In the genomic region with DNA sequence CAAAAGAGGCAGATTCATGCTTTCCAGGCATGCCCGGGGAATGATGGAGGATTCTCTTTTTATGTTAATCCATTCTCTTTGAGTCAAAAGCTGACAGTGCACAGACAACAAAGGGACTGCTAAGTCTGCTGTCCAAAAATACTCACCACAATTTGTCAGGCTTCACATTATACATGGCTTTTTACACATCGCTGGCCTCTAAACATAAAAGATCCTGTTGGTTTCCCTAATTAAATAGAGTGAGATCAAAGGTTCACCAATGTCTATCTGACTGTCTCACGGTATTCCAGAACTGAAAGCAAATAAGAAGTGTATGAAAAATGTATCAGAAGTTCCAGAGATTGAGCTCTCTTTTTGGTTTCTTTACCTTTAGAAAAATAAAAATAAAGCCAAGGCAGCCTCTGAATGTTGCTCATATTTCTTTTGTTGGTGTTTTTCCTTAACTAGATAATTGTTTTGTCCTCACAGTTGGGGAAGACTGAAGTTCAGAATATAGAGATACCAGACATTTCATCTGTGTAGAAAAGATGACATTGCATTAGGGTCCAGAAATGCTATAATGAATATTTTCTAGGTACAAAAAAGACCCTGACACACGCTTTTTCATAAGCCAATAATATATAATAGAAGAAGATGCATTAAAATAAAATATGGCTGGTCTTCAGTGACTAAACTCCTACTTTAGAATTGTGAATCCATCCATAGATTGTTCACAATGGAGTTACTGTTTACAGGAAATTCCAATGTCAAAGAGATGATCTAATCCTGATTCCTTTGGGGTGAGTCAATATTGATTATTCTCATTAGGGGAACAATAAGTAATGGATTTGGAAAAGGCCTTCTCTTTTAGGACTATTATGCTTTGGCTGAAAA, we compare ENCODE assay signal across 1 cellular context.
TF ChIP-seq lines count a peak whose summit lies in the region.

No MANE protein-coding gene starts in this region.

TF ChIP-seq in HepG2, 621 proteins besides CTCF, POLR2A, EP300 and RAD21 (continued from another document):
- no peak for TF ChIP-seq CCAR2 (optimal IDR thresholded peaks at IDR 0.05; ENCODE audit: low read depth, low read length)
- TF ChIP-seq BHLHE40 (IDR thresholded peaks at IDR 0.05; ENCODE audit: low read length): 0 out of 2 replicates have a peak, but pooled peaks have one; percentile 34
